1 cellular context compared by ENCODE assay signal in genomic region chr14:91508105-91508504, GRCh38.
TF ChIP-seq lines count a peak whose summit lies in the region.

No MANE protein-coding gene starts in this region.

TF ChIP-seq in GM12878, 131 proteins besides CTCF, POLR2A, EP300 and RAD21 (continued from another document):
- TF ChIP-seq ZBTB40 (IDR thresholded peaks at IDR 0.05; ENCODE audit: borderline replicate concordance) (no peak), SMAD5 (IDR thresholded peaks at IDR 0.05; ENCODE audit: low read depth) (no peak), SMARCA5 (IDR thresholded peaks at IDR 0.05) (no peak), SUPT20H (IDR thresholded peaks at IDR 0.05; ENCODE audit: borderline replicate concordance, control insufficient read depth, low read depth, low read length) (no peak)
TF ChIP-seq in GM12878: peak in this region for 0.
